In the genomic region with DNA sequence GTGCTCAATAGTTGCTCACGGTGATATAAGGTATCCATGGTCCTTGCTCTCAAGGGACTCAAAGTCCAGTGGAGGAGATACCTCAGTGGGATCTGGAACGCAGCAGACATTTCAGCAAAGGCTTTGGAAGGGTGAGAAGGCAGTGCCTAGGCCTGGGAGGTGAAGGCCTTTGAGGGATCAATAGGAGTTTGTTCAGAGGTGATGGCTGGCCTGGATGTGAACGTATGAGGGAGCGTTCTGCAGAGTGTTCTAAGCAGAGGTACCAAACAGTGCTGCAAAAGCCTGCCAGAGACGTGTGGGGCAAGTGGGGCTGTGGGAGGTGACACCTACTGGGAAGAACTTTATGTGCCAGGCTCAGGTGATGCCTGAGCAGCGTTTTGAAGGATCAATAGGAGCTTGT, we compare ENCODE assay signal across 25 cellular contexts. TPM values are rescaled to one million over a fixed set of nuclear protein-coding genes. Genes with fewer than 3 reads are reported as not detected.
"Had no signal": no experiment of that assay in that cellular context is flagged by ENCODE, and none has a peak within 500 bp of the region (broad histone marks: within the 10 kb centered on the region; RNA-seq: fewer than 3 reads in every experiment).

No MANE protein-coding gene starts in this region.

- DNase-seq: activated CD4-positive, alpha-beta T cell treated with anti-CD3 and anti-CD28 coated beads, Interleukin-2, amount 10 ng/mL, durations not matched to agents 24 days and 14 days; activated CD4-positive, alpha-beta T cell treated with anti-CD3 and anti-CD28 coated beads, Interleukin-2, amount 50 U/mL, for 4 hours; activated CD8-positive, alpha-beta T cell treated with anti-CD3 and anti-CD28 coated beads for 36 hours; activated gamma-delta T cell; activated naive CD4-positive, alpha-beta T cell treated with Interleukin-2 at 50 U/mL for 16 hours; activated naive CD8-positive, alpha-beta T cell treated with anti-CD3 and anti-CD28 coated beads, Interleukin-2, amount 10 ng/mL, durations not matched to agents 7 days and 5 days; activated T-cell treated with anti-CD3 and anti-CD28 coated beads, Interleukin-2, amount 50 U/mL, for 24 hours; amygdala; MM.1S; MV-4-11; NCI-H1092; NCI-H1436 treated with DMSO at 0.1 percent for 48 hours; NCI-H1694 treated with DMSO at 0.1 percent for 48 hours; NCI-H2029; NCI-H345; NCI-H524 treated with DMSO at 0.1 percent for 48 hours; Peyer's patch; RPMI8226; SHP77 treated with DMSO at 0.1 percent for 48 hours had no signal

- H3K9ac ChIP-seq: KMS-11 had no signal

- H3K4me3 ChIP-seq: ascending aorta, cardiac muscle cell, Peyer's patch, SJSA1 had no signal

- FAIRE-seq: TTC549 had no signal

- H3K27me3 ChIP-seq: ascending aorta, cardiac muscle cell, Peyer's patch, SJSA1 had no signal

- ATAC-seq: activated CD8-positive, alpha-beta T cell treated with anti-CD3 and anti-CD28 coated beads for 36 hours had no signal

- H3K9me3 ChIP-seq: ascending aorta, Peyer's patch, SJSA1 had no signal

- H3K36me3 ChIP-seq: ascending aorta, cardiac muscle cell, Peyer's patch, SJSA1 had no signal

- H3K27ac ChIP-seq: ascending aorta, cardiac muscle cell, KMS-11, Peyer's patch, SJSA1 had no signal

- H3K4me2 ChIP-seq: KMS-11 had no signal

RNA-seq across cellular contexts. Expression of gene MB, which starts 7.4 kb away (rescaled TPM):
- total RNA-seq: activated CD8-positive, alpha-beta T cell treated with anti-CD3 and anti-CD28 coated beads for 36 hours; activated naive CD8-positive, alpha-beta T cell treated with anti-CD3 and anti-CD28 coated beads, Interleukin-2, amount 10 ng/mL, durations not matched to agents 7 days and 5 days; ascending aorta; LHCN-M2; SJSA1 had no signal

RNA-seq across cellular contexts. Expression of gene APOL6, which starts 23.7 kb away (rescaled TPM):
- total RNA-seq: cardiac muscle cell had no signal
